Comparison of ENCODE assay signal across 1 cellular context in the genomic region with DNA sequence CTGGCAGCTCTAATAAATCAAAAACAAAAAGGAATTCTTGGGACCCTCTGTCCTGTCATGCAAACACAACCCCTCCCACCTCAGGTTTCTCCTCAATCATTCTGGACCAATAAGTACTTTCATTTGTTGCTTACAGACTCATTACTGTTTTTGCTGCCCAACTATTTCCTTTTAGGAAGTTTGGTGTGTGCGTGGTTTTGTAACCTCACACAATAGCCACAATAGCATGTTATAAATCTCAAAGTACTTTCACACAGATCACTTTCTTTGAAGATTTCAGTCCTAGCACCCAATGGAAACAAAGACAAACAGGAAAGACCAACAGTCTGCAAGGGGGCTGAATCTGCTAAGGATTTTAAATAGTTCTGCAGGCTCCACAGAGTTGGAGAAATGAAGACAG.
TF ChIP-seq lines count a peak whose summit lies in the region.

No MANE protein-coding gene starts in this region.

TF ChIP-seq in K562, 482 proteins besides CTCF, POLR2A, EP300 and RAD21:
- TF ChIP-seq, protein P1, sequence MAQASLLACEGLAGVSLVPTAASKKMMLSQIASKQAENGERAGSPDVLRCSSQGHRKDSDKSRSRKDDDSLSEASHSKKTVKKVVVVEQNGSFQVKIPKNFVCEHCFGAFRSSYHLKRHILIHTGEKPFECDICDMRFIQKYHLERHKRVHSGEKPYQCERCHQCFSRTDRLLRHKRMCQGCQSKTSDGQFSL (CRISPR knock-in tag; IDR thresholded peaks at IDR 0.05): no peak
- TF ChIP-seq, protein P1 (tag; IDR thresholded peaks at IDR 0.05): no peak
